ENCODE assay signal across 10 cellular contexts in genomic region chr6:34324738-34325444, GRCh38.
DNase-seq lines count a peak whose midpoint lies in the region; ATAC-seq and TF ChIP-seq lines count a peak whose summit lies in the region.
"Had no signal": no experiment of that assay in that cellular context is flagged by ENCODE, and none has a peak within 500 bp of the region (broad histone marks: within the 10 kb centered on the region; RNA-seq: fewer than 3 reads in every experiment).

No MANE protein-coding gene starts in this region.

- CTCF ChIA-PET in WTC11 (lab: Charles Lee) = no interaction called here

- H3K9me2 ChIP-seq in GM23338 (ENCODE audit: insufficient read depth) = peaks cover 3% of the 10 kb centered on the region; the same call in 1 of the 2 replicates

- H3K27me3 ChIP-seq in GM23338 (ENCODE audit: insufficient read depth) = no peaks in the 10 kb centered on the region
- no peaks in the 10 kb centered on the region for H3K27me3 ChIP-seq in prostate gland (replicated peaks; ENCODE audit: insufficient read depth)

- H4K20me1 ChIP-seq in GM23338 (replicated peaks; ENCODE audit: insufficient read depth) = peaks cover 6% of the 10 kb centered on the region

- H3K4me1 Mint-ChIP-seq in GM23338 (peaks cover 7% of the 10 kb centered on the region; the same call in 2 of the 3 replicates), WTC11 (peaks cover 8% of the 10 kb centered on the region), glutamatergic neuron (ENCODE audit: low read depth, unreplicated experiment) (peaks cover 2% of the 10 kb centered on the region)

- no peaks in the 10 kb centered on the region for H3K9me3 Mint-ChIP-seq in GM23338
- H3K9me3 Mint-ChIP-seq in WTC11 = peaks cover 5% of the 10 kb centered on the region
- H3K9me3 Mint-ChIP-seq in glutamatergic neuron (ENCODE audit: unreplicated experiment) = no peaks in the 10 kb centered on the region

- no peak for TF ChIP-seq CTCF in GM23338 (conservative IDR thresholded peaks at IDR 0.05; ENCODE audit: low read depth in 2 of 2)
- no peak for TF ChIP-seq CTCF in WTC11 (IDR thresholded peaks at IDR 0.05)
- no peak for TF ChIP-seq CTCF in glutamatergic neuron (IDR thresholded peaks at IDR 0.05; ENCODE audit: partially characterized antibody, unreplicated experiment)
- no peak for TF ChIP-seq CTCF in prostate gland (IDR thresholded peaks at IDR 0.05)

- H3K4me3 ChIP-seq in GM23338 (no peak overlapping the region), prostate gland (no peak overlapping the region)

- intact Hi-C loops in prostate gland (cut with DNase I) = no loop called here

- ATAC-seq in GM23338 = peak; percentile 88
- ATAC-seq in WTC11 = peak; percentile 59
- ATAC-seq in GM21423 (IDR thresholded peaks at IDR 0.05; ENCODE audit: unreplicated experiment) = no peak

- H3K27ac ChIP-seq in GM23338 (ENCODE audit: low read depth) = no peak overlapping the region
- H3K27ac ChIP-seq in prostate gland = peak overlapping the region in 1 of 2 donors; percentile 7

- H3K36me3 ChIP-seq in GM23338 (ENCODE audit: insufficient read depth) = no peaks in the 10 kb centered on the region
- no peaks in the 10 kb centered on the region for H3K36me3 ChIP-seq in prostate gland

- 36% methylated on average over 8 of the region's 8 CpGs for WGBS in prostate gland

- no peaks in the 10 kb centered on the region for H3F3A ChIP-seq in GM23338 (replicated peaks; ENCODE audit: low read depth)

- H3K79me2 ChIP-seq in GM23338 (replicated peaks; ENCODE audit: insufficient read depth) = peaks cover 19% of the 10 kb centered on the region

- H2AFZ ChIP-seq in GM23338 = no peak overlapping the region

- peaks cover 5% of the 10 kb centered on the region; the same call in 2 of the 3 replicates for H3K36me3 Mint-ChIP-seq in GM23338 (ENCODE audit: low read depth)
- peaks cover 8% of the 10 kb centered on the region for H3K36me3 Mint-ChIP-seq in WTC11
- H3K36me3 Mint-ChIP-seq in glutamatergic neuron (ENCODE audit: unreplicated experiment) = no peaks in the 10 kb centered on the region

- H3K9me3 ChIP-seq in prostate gland = no peaks in the 10 kb centered on the region

- POLR2A ChIA-PET in WTC11 (lab: Charles Lee) = interaction anchor here (1.0 kb wide), 1 partner anchor 77 kb away, joined by 4 read pairs; no protein-coding TSS in a partner anchor

- no peak overlapping the region for H3K4me3 Mint-ChIP-seq in GM23338
- no peak overlapping the region for H3K4me3 Mint-ChIP-seq in WTC11
- no peak overlapping the region for H3K4me3 Mint-ChIP-seq in glutamatergic neuron (ENCODE audit: unreplicated experiment)

- H3K4me2 ChIP-seq in GM23338 = no peak overlapping the region

- peak; percentile 28 for DNase-seq in GM23338 (ENCODE audit: low spot score)
- DNase-seq in WTC11 (ENCODE audit: low spot score) = no peak
- DNase-seq in glutamatergic neuron = no peak
- peak; percentile 13 for DNase-seq in prostate gland (ENCODE audit: low spot score)
- DNase-seq in SKM-1 treated with dmso at 0.1 percent for 144 hours (lab: John Stamatoyannopoulos, UW; ENCODE audit: unreplicated experiment) = no peak
- DNase-seq in SHP77 treated with DMSO at 0.1 percent for 48 hours (lab: John Stamatoyannopoulos, UW) = no peak
- no peak for DNase-seq in kidney tubule cell (ENCODE audit: low spot score)
- DNase-seq: activated CD4-positive, alpha-beta T cell treated with anti-CD3 and anti-CD28 coated beads for 48 hours; Calu3 had no signal

- H3K4me1 ChIP-seq in GM23338 (ENCODE audit: insufficient read depth) (no peaks in the 10 kb centered on the region), prostate gland (replicated peaks) (no peaks in the 10 kb centered on the region)

- peak overlapping the region; percentile 93 for H3K27ac Mint-ChIP-seq in GM23338
- peak overlapping the region; percentile 94 for H3K27ac Mint-ChIP-seq in WTC11
- peak overlapping the region; percentile 83 for H3K27ac Mint-ChIP-seq in glutamatergic neuron (ENCODE audit: unreplicated experiment)

- H3K27me3 Mint-ChIP-seq in GM23338 (ENCODE audit: insufficient read depth, low read depth, poor library complexity) = peaks cover 6% of the 10 kb centered on the region
- H3K27me3 Mint-ChIP-seq in WTC11 (ENCODE audit: low read depth) = no peaks in the 10 kb centered on the region
- H3K27me3 Mint-ChIP-seq in glutamatergic neuron (ENCODE audit: unreplicated experiment) = peaks cover 4% of the 10 kb centered on the region

- TF ChIP-seq POLR2A in prostate gland (IDR thresholded peaks at IDR 0.05) = no peak

TF ChIP-seq in GM23338, 12 proteins besides CTCF, POLR2A, EP300 and RAD21:
- TF ChIP-seq POLR2AphosphoS5 (IDR thresholded peaks at IDR 0.05; ENCODE audit: low read depth) (no peak), NANOG (IDR thresholded peaks at IDR 0.05; ENCODE audit: borderline replicate concordance) (no peak)

TF ChIP-seq in WTC11, 78 proteins besides CTCF, POLR2A, EP300 and RAD21 (continues in another document):
- no peak for TF ChIP-seq AR (CRISPR knock-in tag; IDR thresholded peaks at IDR 0.05)
- TF ChIP-seq, protein P1, sequence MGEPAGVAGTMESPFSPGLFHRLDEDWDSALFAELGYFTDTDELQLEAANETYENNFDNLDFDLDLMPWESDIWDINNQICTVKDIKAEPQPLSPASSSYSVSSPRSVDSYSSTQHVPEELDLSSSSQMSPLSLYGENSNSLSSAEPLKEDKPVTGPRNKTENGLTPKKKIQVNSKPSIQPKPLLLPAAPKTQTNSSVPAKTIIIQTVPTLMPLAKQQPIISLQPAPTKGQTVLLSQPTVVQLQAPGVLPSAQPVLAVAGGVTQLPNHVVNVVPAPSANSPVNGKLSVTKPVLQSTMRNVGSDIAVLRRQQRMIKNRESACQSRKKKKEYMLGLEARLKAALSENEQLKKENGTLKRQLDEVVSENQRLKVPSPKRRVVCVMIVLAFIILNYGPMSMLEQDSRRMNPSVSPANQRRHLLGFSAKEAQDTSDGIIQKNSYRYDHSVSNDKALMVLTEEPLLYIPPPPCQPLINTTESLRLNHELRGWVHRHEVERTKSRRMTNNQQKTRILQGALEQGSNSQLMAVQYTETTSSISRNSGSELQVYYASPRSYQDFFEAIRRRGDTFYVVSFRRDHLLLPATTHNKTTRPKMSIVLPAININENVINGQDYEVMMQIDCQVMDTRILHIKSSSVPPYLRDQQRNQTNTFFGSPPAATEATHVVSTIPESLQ (CRISPR knock-in tag; IDR thresholded peaks at IDR 0.05) = no peak
- TF ChIP-seq, protein P2, sequence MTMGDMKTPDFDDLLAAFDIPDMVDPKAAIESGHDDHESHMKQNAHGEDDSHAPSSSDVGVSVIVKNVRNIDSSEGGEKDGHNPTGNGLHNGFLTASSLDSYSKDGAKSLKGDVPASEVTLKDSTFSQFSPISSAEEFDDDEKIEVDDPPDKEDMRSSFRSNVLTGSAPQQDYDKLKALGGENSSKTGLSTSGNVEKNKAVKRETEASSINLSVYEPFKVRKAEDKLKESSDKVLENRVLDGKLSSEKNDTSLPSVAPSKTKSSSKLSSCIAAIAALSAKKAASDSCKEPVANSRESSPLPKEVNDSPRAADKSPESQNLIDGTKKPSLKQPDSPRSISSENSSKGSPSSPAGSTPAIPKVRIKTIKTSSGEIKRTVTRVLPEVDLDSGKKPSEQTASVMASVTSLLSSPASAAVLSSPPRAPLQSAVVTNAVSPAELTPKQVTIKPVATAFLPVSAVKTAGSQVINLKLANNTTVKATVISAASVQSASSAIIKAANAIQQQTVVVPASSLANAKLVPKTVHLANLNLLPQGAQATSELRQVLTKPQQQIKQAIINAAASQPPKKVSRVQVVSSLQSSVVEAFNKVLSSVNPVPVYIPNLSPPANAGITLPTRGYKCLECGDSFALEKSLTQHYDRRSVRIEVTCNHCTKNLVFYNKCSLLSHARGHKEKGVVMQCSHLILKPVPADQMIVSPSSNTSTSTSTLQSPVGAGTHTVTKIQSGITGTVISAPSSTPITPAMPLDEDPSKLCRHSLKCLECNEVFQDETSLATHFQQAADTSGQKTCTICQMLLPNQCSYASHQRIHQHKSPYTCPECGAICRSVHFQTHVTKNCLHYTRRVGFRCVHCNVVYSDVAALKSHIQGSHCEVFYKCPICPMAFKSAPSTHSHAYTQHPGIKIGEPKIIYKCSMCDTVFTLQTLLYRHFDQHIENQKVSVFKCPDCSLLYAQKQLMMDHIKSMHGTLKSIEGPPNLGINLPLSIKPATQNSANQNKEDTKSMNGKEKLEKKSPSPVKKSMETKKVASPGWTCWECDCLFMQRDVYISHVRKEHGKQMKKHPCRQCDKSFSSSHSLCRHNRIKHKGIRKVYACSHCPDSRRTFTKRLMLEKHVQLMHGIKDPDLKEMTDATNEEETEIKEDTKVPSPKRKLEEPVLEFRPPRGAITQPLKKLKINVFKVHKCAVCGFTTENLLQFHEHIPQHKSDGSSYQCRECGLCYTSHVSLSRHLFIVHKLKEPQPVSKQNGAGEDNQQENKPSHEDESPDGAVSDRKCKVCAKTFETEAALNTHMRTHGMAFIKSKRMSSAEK (CRISPR knock-in tag; IDR thresholded peaks at IDR 0.05; ENCODE audit: borderline replicate concordance) = no peak
- no peak for TF ChIP-seq PRRX2 (CRISPR knock-in tag; IDR thresholded peaks at IDR 0.05)

Comparison
In these comparisons a context has a peak if more than half of its experiments do, and no peak if none do; other contexts are left out.
1. DNase-seq: peak in GM23338 (single experiment) and prostate gland (single experiment); none in WTC11 (single experiment), glutamatergic neuron (single experiment), SKM-1 treated with dmso at 0.1 percent for 144 hours (single experiment), SHP77 treated with DMSO at 0.1 percent for 48 hours (single experiment) and kidney tubule cell (single experiment).
2. Peak in every context shown above with its lines, with median percentiles within 50 percentile points of each other: H3K27ac Mint-ChIP-seq.